In genomic region chr19:58386166-58386575, GRCh38 we compare ENCODE assay signal across 1 cellular context.
TF ChIP-seq lines count a peak whose summit lies in the region.

No MANE protein-coding gene starts in this region.

TF ChIP-seq in K562, 482 proteins besides CTCF, POLR2A, EP300 and RAD21 (continued from another document):
- no peak for TF ChIP-seq ZHX1 (conservative IDR thresholded peaks at IDR 0.05; ENCODE audit: low read length)
- no peak for TF ChIP-seq ZNF384 (IDR thresholded peaks at IDR 0.05; ENCODE audit: low read depth, low read length)
- TF ChIP-seq RBM39 (optimal IDR thresholded peaks at IDR 0.05; ENCODE audit: low read depth, low read length) = no peak
- TF ChIP-seq ZNF655 (CRISPR knock-in tag; IDR thresholded peaks at IDR 0.05) = no peak
- no peak for TF ChIP-seq SMARCC2 (IDR thresholded peaks at IDR 0.05; ENCODE audit: low read depth)
- TF ChIP-seq ZNF408 (CRISPR knock-in tag; IDR thresholded peaks at IDR 0.05; ENCODE audit: low read depth) = no peak
- no peak for TF ChIP-seq GATAD2B (IDR thresholded peaks at IDR 0.05; ENCODE audit: borderline replicate concordance)
- TF ChIP-seq MAZ (CRISPR knock-in tag; conservative IDR thresholded peaks at IDR 0.05 in 1 of 2, IDR thresholded peaks at IDR 0.05 in 1 of 2) = no peak
- TF ChIP-seq, protein P1, sequence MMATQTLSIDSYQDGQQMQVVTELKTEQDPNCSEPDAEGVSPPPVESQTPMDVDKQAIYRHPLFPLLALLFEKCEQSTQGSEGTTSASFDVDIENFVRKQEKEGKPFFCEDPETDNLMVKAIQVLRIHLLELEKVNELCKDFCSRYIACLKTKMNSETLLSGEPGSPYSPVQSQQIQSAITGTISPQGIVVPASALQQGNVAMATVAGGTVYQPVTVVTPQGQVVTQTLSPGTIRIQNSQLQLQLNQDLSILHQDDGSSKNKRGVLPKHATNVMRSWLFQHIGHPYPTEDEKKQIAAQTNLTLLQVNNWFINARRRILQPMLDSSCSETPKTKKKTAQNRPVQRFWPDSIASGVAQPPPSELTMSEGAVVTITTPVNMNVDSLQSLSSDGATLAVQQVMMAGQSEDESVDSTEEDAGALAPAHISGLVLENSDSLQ (IDR thresholded peaks at IDR 0.05) = no peak
- no peak for TF ChIP-seq ESRRA (IDR thresholded peaks at IDR 0.05; ENCODE audit: borderline replicate concordance, low read depth)
- no peak for TF ChIP-seq CEBPB (tag; IDR thresholded peaks at IDR 0.05)
- TF ChIP-seq, protein P2, sequence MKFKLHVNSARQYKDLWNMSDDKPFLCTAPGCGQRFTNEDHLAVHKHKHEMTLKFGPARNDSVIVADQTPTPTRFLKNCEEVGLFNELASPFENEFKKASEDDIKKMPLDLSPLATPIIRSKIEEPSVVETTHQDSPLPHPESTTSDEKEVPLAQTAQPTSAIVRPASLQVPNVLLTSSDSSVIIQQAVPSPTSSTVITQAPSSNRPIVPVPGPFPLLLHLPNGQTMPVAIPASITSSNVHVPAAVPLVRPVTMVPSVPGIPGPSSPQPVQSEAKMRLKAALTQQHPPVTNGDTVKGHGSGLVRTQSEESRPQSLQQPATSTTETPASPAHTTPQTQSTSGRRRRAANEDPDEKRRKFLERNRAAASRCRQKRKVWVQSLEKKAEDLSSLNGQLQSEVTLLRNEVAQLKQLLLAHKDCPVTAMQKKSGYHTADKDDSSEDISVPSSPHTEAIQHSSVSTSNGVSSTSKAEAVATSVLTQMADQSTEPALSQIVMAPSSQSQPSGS (CRISPR knock-in tag; IDR thresholded peaks at IDR 0.05) = no peak
- TF ChIP-seq KDM1A (IDR thresholded peaks at IDR 0.05) = no peak
- no peak for TF ChIP-seq TRIM28 (IDR thresholded peaks at IDR 0.05)
- 0 out of 2 replicates have a peak, but pooled peaks have one; percentile 59 for TF ChIP-seq CBFB (CRISPR knock-in tag; IDR thresholded peaks at IDR 0.05)
- no peak for TF ChIP-seq ZFP36 (IDR thresholded peaks at IDR 0.05; ENCODE audit: low read depth, low read length, partially characterized antibody)
- no peak for TF ChIP-seq POLR2H (tag; IDR thresholded peaks at IDR 0.05; ENCODE audit: low read depth)
- TF ChIP-seq HMGXB4 (CRISPR knock-in tag; IDR thresholded peaks at IDR 0.05) = no peak
- TF ChIP-seq HDAC8 (tag; IDR thresholded peaks at IDR 0.05) = peak; percentile 53; the same call in 1 of the 2 replicates
- no peak for TF ChIP-seq C11orf30 (IDR thresholded peaks at IDR 0.05; ENCODE audit: low read depth)
- 0 out of 2 replicates have a peak, but pooled peaks have one; percentile 17 for TF ChIP-seq ZNF124 (CRISPR knock-in tag; IDR thresholded peaks at IDR 0.05)
